8 cellular contexts compared by ENCODE assay signal in genomic region chr17:50661795-50662391, GRCh38. TPM values are rescaled to one million over a fixed set of nuclear protein-coding genes. Genes with fewer than 3 reads are reported as not detected.
DNase-seq lines count a peak whose midpoint lies in the region; ATAC-seq lines count a peak whose summit lies in the region.

No MANE protein-coding gene starts in this region.

- no peaks in the 10 kb centered on the region for H3K9me3 Mint-ChIP-seq in activated CD4-positive, alpha-beta T cell treated with anti-CD3 and anti-CD28 coated beads for 36 hours (ENCODE audit: low read depth)
- H3K9me3 Mint-ChIP-seq in activated naive CD8-positive, alpha-beta T cell treated with anti-CD3 and anti-CD28 coated beads, Interleukin-2, amount 10 ng/mL, durations not matched to agents 7 days and 5 days, result no peaks in the 10 kb centered on the region

- peak; percentile 61 for DNase-seq in activated CD4-positive, alpha-beta T cell treated with anti-CD3 and anti-CD28 coated beads for 36 hours
- DNase-seq in activated CD4-positive, alpha-beta T cell treated with anti-CD3 and anti-CD28 coated beads for 4 hours, result no peak
- DNase-seq in NCI-H446 (lab: John Stamatoyannopoulos, UW), result peak; percentile 84 to 93
- no peak for DNase-seq in activated naive CD8-positive, alpha-beta T cell treated with anti-CD3 and anti-CD28 coated beads, Interleukin-2, amount 10 ng/mL, durations not matched to agents 7 days and 5 days
- peak; percentile 67 for DNase-seq in iPS-NIHi11 (ENCODE audit: low spot score)
- DNase-seq in stimulated activated CD4-positive, alpha-beta T cell treated with anti-CD3 and anti-CD28 coated beads, Interleukin-4, amount 100 ng/mL, for 48 hours (ENCODE audit: low read depth in 2 of 2), result peak; percentile 6 to 32
- DNase-seq in medulla oblongata (ENCODE audit: extremely low spot score), result no peak

- no peaks in the 10 kb centered on the region for H3K36me3 Mint-ChIP-seq in activated CD4-positive, alpha-beta T cell treated with anti-CD3 and anti-CD28 coated beads for 36 hours (ENCODE audit: low read depth)
- H3K36me3 Mint-ChIP-seq in activated naive CD8-positive, alpha-beta T cell treated with anti-CD3 and anti-CD28 coated beads, Interleukin-2, amount 10 ng/mL, durations not matched to agents 7 days and 5 days, result no peaks in the 10 kb centered on the region

- POLR2A ChIA-PET in activated CD4-positive, alpha-beta T cell treated with anti-CD3 and anti-CD28 coated beads for 36 hours (lab: Charles Lee), result no interaction called here
- POLR2A ChIA-PET in activated naive CD8-positive, alpha-beta T cell treated with anti-CD3 and anti-CD28 coated beads, Interleukin-2, amount 10 ng/mL, durations not matched to agents 7 days and 5 days (lab: Charles Lee), result interaction anchor here (0.5 kb wide), 1 partner anchor 43 kb away, joined by 6 read pairs; no protein-coding TSS in a partner anchor

- H3K27me3 Mint-ChIP-seq in activated CD4-positive, alpha-beta T cell treated with anti-CD3 and anti-CD28 coated beads for 36 hours, result no peaks in the 10 kb centered on the region
- H3K27me3 Mint-ChIP-seq in activated naive CD8-positive, alpha-beta T cell treated with anti-CD3 and anti-CD28 coated beads, Interleukin-2, amount 10 ng/mL, durations not matched to agents 7 days and 5 days, result peaks cover 4% of the 10 kb centered on the region

- intact Hi-C loops in activated CD4-positive, alpha-beta T cell treated with anti-CD3 and anti-CD28 coated beads for 36 hours (cut with DNase I, micrococcal nuclease), result no loop called here

- peak; percentile 98 for ATAC-seq in activated CD4-positive, alpha-beta T cell treated with anti-CD3 and anti-CD28 coated beads for 36 hours
- peak; percentile 69 for ATAC-seq in activated naive CD8-positive, alpha-beta T cell treated with anti-CD3 and anti-CD28 coated beads, Interleukin-2, amount 10 ng/mL, durations not matched to agents 7 days and 5 days (ENCODE audit: low read depth)
- no peak for ATAC-seq in GM21528 (IDR thresholded peaks at IDR 0.05; ENCODE audit: low FRiP score, unreplicated experiment)

- CTCF ChIA-PET in activated CD4-positive, alpha-beta T cell treated with anti-CD3 and anti-CD28 coated beads for 36 hours (lab: Charles Lee), result interaction anchor here (0.6 to 1.4 kb wide), 6 partner anchors 10 to 103 kb away, joined by 3 to 6 read pairs (median 3); no protein-coding TSS in a partner anchor

- H3K4me3 Mint-ChIP-seq in activated CD4-positive, alpha-beta T cell treated with anti-CD3 and anti-CD28 coated beads for 36 hours, result no peak overlapping the region
- peak overlapping the region; percentile 48 for H3K4me3 Mint-ChIP-seq in activated naive CD8-positive, alpha-beta T cell treated with anti-CD3 and anti-CD28 coated beads, Interleukin-2, amount 10 ng/mL, durations not matched to agents 7 days and 5 days

- peak overlapping the region; percentile 91 for H3K27ac Mint-ChIP-seq in activated CD4-positive, alpha-beta T cell treated with anti-CD3 and anti-CD28 coated beads for 36 hours
- H3K27ac Mint-ChIP-seq in activated naive CD8-positive, alpha-beta T cell treated with anti-CD3 and anti-CD28 coated beads, Interleukin-2, amount 10 ng/mL, durations not matched to agents 7 days and 5 days, result peak overlapping the region; percentile 82

- H3K4me1 Mint-ChIP-seq in activated CD4-positive, alpha-beta T cell treated with anti-CD3 and anti-CD28 coated beads for 36 hours, result peaks cover 14% of the 10 kb centered on the region
- peaks cover 14% of the 10 kb centered on the region for H3K4me1 Mint-ChIP-seq in activated naive CD8-positive, alpha-beta T cell treated with anti-CD3 and anti-CD28 coated beads, Interleukin-2, amount 10 ng/mL, durations not matched to agents 7 days and 5 days

RNA-seq across cellular contexts. Expression of gene ABCC3, which starts 27.2 kb away (rescaled TPM):
- total RNA-seq in activated CD4-positive, alpha-beta T cell treated with anti-CD3 and anti-CD28 coated beads for 36 hours, result not detected
- 1 to 10 TPM in 1 of 2 experiments, under 1 TPM in 1; 0.77 to 1.4 TPM for total RNA-seq in activated naive CD8-positive, alpha-beta T cell treated with anti-CD3 and anti-CD28 coated beads, Interleukin-2, amount 10 ng/mL, durations not matched to agents 7 days and 5 days

RNA-seq across cellular contexts. Expression of gene ANKRD40, which starts 45.8 kb away (rescaled TPM):
- 10 to 100 TPM; 28.0 to 29.8 TPM for total RNA-seq in activated CD4-positive, alpha-beta T cell treated with anti-CD3 and anti-CD28 coated beads for 36 hours
- 10 to 100 TPM; 30.3 to 31.4 TPM for total RNA-seq in activated naive CD8-positive, alpha-beta T cell treated with anti-CD3 and anti-CD28 coated beads, Interleukin-2, amount 10 ng/mL, durations not matched to agents 7 days and 5 days

RNA-seq across cellular contexts. Expression of gene LUC7L3, which starts 57.5 kb away (rescaled TPM):
- 100 to 1,000 TPM; 112 to 120 TPM for total RNA-seq in activated CD4-positive, alpha-beta T cell treated with anti-CD3 and anti-CD28 coated beads for 36 hours
- 100 to 1,000 TPM; 184 to 200 TPM for total RNA-seq in activated naive CD8-positive, alpha-beta T cell treated with anti-CD3 and anti-CD28 coated beads, Interleukin-2, amount 10 ng/mL, durations not matched to agents 7 days and 5 days

Comparison
In these comparisons a context has a peak if more than half of its experiments do, and no peak if none do; other contexts are left out.
1. DNase-seq: peak in activated CD4-positive, alpha-beta T cell treated with anti-CD3 and anti-CD28 coated beads for 36 hours (single experiment), NCI-H446 (2 of 2), iPS-NIHi11 (single experiment) and stimulated activated CD4-positive, alpha-beta T cell treated with anti-CD3 and anti-CD28 coated beads, Interleukin-4, amount 100 ng/mL, for 48 hours (2 of 2); none in activated CD4-positive, alpha-beta T cell treated with anti-CD3 and anti-CD28 coated beads for 4 hours (0 of 2), activated naive CD8-positive, alpha-beta T cell treated with anti-CD3 and anti-CD28 coated beads, Interleukin-2, amount 10 ng/mL, durations not matched to agents 7 days and 5 days (single experiment) and medulla oblongata (single experiment).